Comparison of ENCODE assay signal across 27 cellular contexts in genomic region chr16:19486744-19487325, GRCh38. TPM values are rescaled to one million over a fixed set of nuclear protein-coding genes. Genes with fewer than 3 reads are reported as not detected.
DNase-seq lines count a peak whose midpoint lies in the region; ATAC-seq, FAIRE-seq and TF ChIP-seq lines count a peak whose summit lies in the region.
"Had no signal": no experiment of that assay in that cellular context is flagged by ENCODE, and none has a peak within 500 bp of the region (broad histone marks: within the 10 kb centered on the region; RNA-seq: fewer than 3 reads in every experiment).

No MANE protein-coding gene starts in this region.

- H3K36me3 ChIP-seq in Karpas-422 (ENCODE audit: insufficient read depth, low read length) (no peaks in the 10 kb centered on the region), K562 (ENCODE audit: control insufficient read depth, insufficient read depth, low read length) (no peaks in the 10 kb centered on the region; the same call in 2 of the 3 replicates), GM23248 (ENCODE audit: low read depth) (no peaks in the 10 kb centered on the region)
- H3K36me3 ChIP-seq: esophagus muscularis mucosa, right lobe of liver, spleen, uterus had no signal

- no peak for TF ChIP-seq EP300 in K562 (IDR thresholded peaks at IDR 0.05; ENCODE audit: low read length)

- H3K27ac ChIP-seq in Karpas-422 (ENCODE audit: low read length) (no peak overlapping the region), K562 (ENCODE audit: extremely low read depth, low read depth, low read length) (peak overlapping the region; percentile 55; the same call in 2 of the 3 replicates), GM23248 (no peak overlapping the region)
- H3K27ac ChIP-seq: esophagus muscularis mucosa, left lung, right lobe of liver, spleen, uterus had no signal

- H3K4me3 ChIP-seq in Karpas-422 (ENCODE audit: low read length) (no peak overlapping the region), K562 (peak overlapping the region; percentile 2; the same call in 1 of the 2 replicates), GM23248 (no peak overlapping the region)
- H3K4me3 ChIP-seq: esophagus muscularis mucosa, left lung, right lobe of liver, spleen, stomach, uterus had no signal

- no peaks in the 10 kb centered on the region for H3K9me3 ChIP-seq in Karpas-422 (ENCODE audit: low read length)
- no peaks in the 10 kb centered on the region for H3K9me3 ChIP-seq in K562 (replicated peaks; ENCODE audit: control insufficient read depth, insufficient read depth, low read depth, low read length)
- no peaks in the 10 kb centered on the region for H3K9me3 ChIP-seq in GM23248 (ENCODE audit: low read depth)
- H3K9me3 ChIP-seq: esophagus muscularis mucosa, left lung, right lobe of liver, spleen, stomach, uterus had no signal

- WGBS in K562 (ENCODE audit: insufficient coverage, low coverage, missing lambda C conversion rate) = 64% methylated on average over 10 of the region's 10 CpGs
- WGBS in GM23248 (ENCODE audit: low coverage in 1 of 2, low lambda C conversion rate in 2 of 2, missing lambda C conversion rate in 2 of 2), 2 experiments = 68 to 71% methylated on average over 10 of the region's 10 CpGs

- FAIRE-seq in K562 (lab: Jason Lieb, UNC) = no peak
- FAIRE-seq: A204.1, islet of Langerhans had no signal

- ATAC-seq in K562 (no peak), omental fat pad (ENCODE audit: low FRiP score) (peak; percentile 36), HG03469 (IDR thresholded peaks at IDR 0.05; ENCODE audit: unreplicated experiment) (no peak)
- ATAC-seq: activated CD4-positive, CD25-positive, alpha-beta regulatory T cell treated with anti-CD3 and anti-CD28 coated beads, Interleukin-2, amount 50 U/mL, for 24 hours; activated T-cell treated with anti-CD3 and anti-CD28 coated beads, Interleukin-2, amount 50 U/mL, for 72 hours; SK-N-SH treated with all-trans-retinoic acid at 6 μM for 48 hours; T-helper 17 cell had no signal

- H3F3A ChIP-seq in GM23248 (ENCODE audit: insufficient read depth) = no peaks in the 10 kb centered on the region

- BruUV-seq in K562 (replicated peaks; lab: Mats Ljungman, UMichigan) = TSS peak; percentile 71

- peaks cover 2% of the 10 kb centered on the region for H3K9me1 ChIP-seq in K562 (ENCODE audit: control insufficient read depth, insufficient read depth, low read length)

- no peaks in the 10 kb centered on the region for H3K4me1 ChIP-seq in Karpas-422 (ENCODE audit: low read length)
- H3K4me1 ChIP-seq in K562 (replicated peaks in 1 of 2; ENCODE audit: control insufficient read depth in 2 of 2, insufficient read depth in 2 of 2, low read length in 2 of 2) = peaks cover 32 to 41% of the 10 kb centered on the region in 2 experiments
- no peaks in the 10 kb centered on the region for H3K4me1 ChIP-seq in GM23248 (ENCODE audit: insufficient read depth)
- H3K4me1 ChIP-seq: esophagus muscularis mucosa, left lung, spleen, uterus had no signal

- TF ChIP-seq POLR2A in K562 (conservative IDR thresholded peaks at IDR 0.05) = no peak

- no peaks in the 10 kb centered on the region for H3K27me3 ChIP-seq in Karpas-422 (ENCODE audit: low read length)
- H3K27me3 ChIP-seq in K562 (ENCODE audit: control insufficient read depth in 2 of 2, insufficient read depth in 2 of 2, low read length in 2 of 2) = no peaks in the 10 kb centered on the region
- no peaks in the 10 kb centered on the region for H3K27me3 ChIP-seq in GM23248 (replicated peaks; ENCODE audit: insufficient read depth)
- H3K27me3 ChIP-seq: esophagus muscularis mucosa, left lung, right lobe of liver, spleen, stomach, uterus had no signal

- H3K9ac ChIP-seq in Karpas-422 (ENCODE audit: low read length) (no peak overlapping the region), K562 (ENCODE audit: insufficient read depth in 1 of 2, low read depth in 2 of 2, low read length in 2 of 2) (peak overlapping the region; percentile 18 to 55), GM23248 (no peak overlapping the region)

- peak in 1 of 3 experiments; percentile 23; a peak in 2 of 6 replicates for TF ChIP-seq CTCF in K562 (IDR thresholded peaks at IDR 0.05 in 2 of 3, conservative IDR thresholded peaks at IDR 0.05 in 1 of 3; ENCODE audit: insufficient read depth in 2 of 3, low read depth in 1 of 3, low read length in 3 of 3)
- TF ChIP-seq CTCF in omental fat pad (IDR thresholded peaks at IDR 0.05) = no peak

- H2AFZ ChIP-seq in Karpas-422 (ENCODE audit: low read length) = no peak overlapping the region
- H2AFZ ChIP-seq in K562 (ENCODE audit: low read depth, low read length) = peak overlapping the region; percentile 53; the same call in 1 of the 2 replicates
- H2AFZ ChIP-seq in GM23248 = no peak overlapping the region

- intact Hi-C loops in K562 (cut with micrococcal nuclease) = loop anchor here (10.0 kb wide), 1 partner anchor 92 kb away; no protein-coding TSS in a partner anchor

- H3K4me2 ChIP-seq in Karpas-422 (ENCODE audit: low read depth, low read length, poor library complexity, severe bottlenecking) (no peak overlapping the region), K562 (ENCODE audit: insufficient read depth, low read length) (peak overlapping the region; percentile 69), GM23248 (ENCODE audit: unreplicated experiment) (no peak overlapping the region)

- H3K9me2 ChIP-seq in Karpas-422 (replicated peaks; ENCODE audit: insufficient read depth, low read length) (no peaks in the 10 kb centered on the region), GM23248 (ENCODE audit: insufficient read depth) (no peaks in the 10 kb centered on the region)

- in situ Hi-C loops in K562 (cut with MboI) = no loop called here
- in situ Hi-C loops in GM23248 (cut with MboI) = no loop called here

- H4K20me1 ChIP-seq in Karpas-422 (ENCODE audit: insufficient read depth, low read depth, low read length) (no peaks in the 10 kb centered on the region), K562 (replicated peaks; ENCODE audit: control insufficient read depth, insufficient read depth, low read length) (no peaks in the 10 kb centered on the region), GM23248 (ENCODE audit: insufficient read depth) (no peaks in the 10 kb centered on the region)

- CTCF ChIA-PET in K562 (lab: Yijun Ruan, JAX; ENCODE audit: low intra/inter-chr PET ratio) = no interaction called here

- TF ChIP-seq RAD21 in K562 (CRISPR knock-in tag; conservative IDR thresholded peaks at IDR 0.05 in 1 of 2, IDR thresholded peaks at IDR 0.05 in 1 of 2) = no peak; a peak in 1 of 4 replicates

- DNase-seq in DMS53 (lab: John Stamatoyannopoulos, UW) = peak; percentile 8
- no peak for DNase-seq in DMS53 treated with DMSO at 0.1 percent for 48 hours (lab: John Stamatoyannopoulos, UW; ENCODE audit: unreplicated experiment)
- peak; percentile 47 for DNase-seq in Karpas-422
- DNase-seq in K562 (ENCODE audit: extremely low read depth in 1 of 4, low spot score in 3 of 4) = peak in 3 of 4 experiments; percentile 14 to 27 (median 22)
- no peak for DNase-seq in omental fat pad (ENCODE audit: low spot score)
- no peak for DNase-seq in GM23248
- DNase-seq in activated CD4-positive, alpha-beta T cell treated with anti-CD3 and anti-CD28 coated beads, Interleukin-2, amount 50 U/mL, for 4 hours = no peak
- DNase-seq: activated CD4-positive, alpha-beta T cell treated with anti-CD3 and anti-CD28 coated beads, Interleukin-2, amount 50 U/mL, for 48 hours; activated naive CD4-positive, alpha-beta T cell treated with Interleukin-2 at 50 U/mL for 16 hours; activated T-cell treated with anti-CD3 and anti-CD28 coated beads, Interleukin-2, amount 50 U/mL, for 72 hours; central memory CD4-positive, alpha-beta T cell; DMS79; foreskin fibroblast; head of caudate nucleus; left lung; NCI-H1694; right lobe of liver; spleen; stomach; T-helper 17 cell; uterus had no signal

- no peaks in the 10 kb centered on the region for H3K79me2 ChIP-seq in Karpas-422 (ENCODE audit: low read length)
- H3K79me2 ChIP-seq in K562 (ENCODE audit: control insufficient read depth, insufficient read depth, low read length) = peaks cover 7% of the 10 kb centered on the region; the same call in 1 of the 3 replicates
- H3K79me2 ChIP-seq in GM23248 (ENCODE audit: insufficient read depth) = no peaks in the 10 kb centered on the region

- POLR2A ChIA-PET in K562 (lab: Yijun Ruan, JAX) = interaction anchor here (0.5 to 0.8 kb wide), 2 partner anchors 217 to 377 kb away, joined by 3 read pairs; no protein-coding TSS in a partner anchor

RNA-seq across cellular contexts. Expression of gene GDE1, which starts 35.1 kb away (rescaled TPM):
- 38.0 and 40.6 TPM in 2 replicates for total RNA-seq in Karpas-422 (2014; rRNA removed; shearing (Covaris generic); ENCODE audit: low replicate concordance)
- total RNA-seq in K562 (2011; cell fraction: chromatin; rRNA removed; ENCODE audit: low replicate concordance) = 21.1 and 36.6 TPM in 2 replicates
- 20.9 and 25.5 TPM in 2 replicates for total RNA-seq in K562 (2011; cell fraction: nucleolus; rRNA removed)
- total RNA-seq in K562 (2011; cell fraction: nucleoplasm; rRNA removed) = 31.8 and 53.7 TPM in 2 replicates
- total RNA-seq in K562 (2014; rRNA removed) = 22.3 and 25.5 TPM in 2 replicates
- 36.5 and 40.5 TPM in 2 replicates for total RNA-seq in K562 (2014; rRNA removed; fragmentation: Illumina TruSeq; extraction: Trizol)
- 18.2 and 20.8 TPM in 2 replicates for total RNA-seq in K562 (2015; rRNA removed; fragmentation: Illumina TruSeq; extraction: Trizol)
- total RNA-seq in K562 (2021) = 34.0 and 36.6 TPM in 2 replicates
- 27.6 and 33.5 TPM in 2 replicates for polyA plus RNA-seq in K562 (2011; rRNA removed)
- 20.2 and 25.3 TPM in 2 replicates for polyA plus RNA-seq in K562 (2011; cell fraction: cytosol; rRNA removed)
- polyA plus RNA-seq in K562 (2011; cell fraction: nucleus; rRNA removed) = 7.0 and 10.0 TPM in 2 replicates
- 31.1 and 35.2 TPM in 2 replicates for polyA plus RNA-seq in K562 (2012)
- polyA plus RNA-seq in K562 (2014; fragmentation: Illumina TruSeq; extraction: Trizol) = 32.5 and 35.5 TPM in 2 replicates
- 10 to 100 TPM; 18.8 to 21.7 TPM for polyA plus RNA-seq in K562 (2014; fragmentation: Nextera tagmentation; extraction: Ambion mirVana)
- polyA plus RNA-seq in K562 (2014; rRNA removed) = 21.7 and 26.4 TPM in 2 replicates
- 30.4 and 32.6 TPM in 2 replicates for polyA minus RNA-seq in K562 (2011; rRNA and poly(A)+ RNA removed)
- polyA minus RNA-seq in K562 (2011; cell fraction: cytosol; rRNA and poly(A)+ RNA removed) = 13.1 and 13.2 TPM in 2 replicates
- polyA minus RNA-seq in K562 (2011; cell fraction: nucleus; rRNA and poly(A)+ RNA removed) = 6.9 and 16.7 TPM in 2 replicates
- total RNA-seq in omental fat pad = 10 to 100 TPM; 38.7 to 68.0 (median 49.8) TPM
- 77.1 and 85.0 TPM in 2 replicates for total RNA-seq in GM23248 (2014; rRNA removed; shearing (Covaris generic))
- 55.1 and 58.2 TPM in 2 replicates for polyA plus RNA-seq in GM23248 (2016; fragmentation: Nextera tagmentation; extraction: Ambion mirVana)

RNA-seq across cellular contexts. Expression of gene CCP110, which starts 36.9 kb away (rescaled TPM):
- total RNA-seq in Karpas-422 (2014; rRNA removed; shearing (Covaris generic); ENCODE audit: low replicate concordance) = 16.0 and 30.1 TPM in 2 replicates
- total RNA-seq in K562 (2011; cell fraction: chromatin; rRNA removed; ENCODE audit: low replicate concordance) = 14.0 and 52.4 TPM in 2 replicates
- total RNA-seq in K562 (2011; cell fraction: nucleolus; rRNA removed) = 7.0 and 8.6 TPM in 2 replicates
- 25.3 and 45.2 TPM in 2 replicates for total RNA-seq in K562 (2011; cell fraction: nucleoplasm; rRNA removed)
- total RNA-seq in K562 (2014; rRNA removed) = 10.1 and 10.3 TPM in 2 replicates
- 14.3 and 15.4 TPM in 2 replicates for total RNA-seq in K562 (2014; rRNA removed; fragmentation: Illumina TruSeq; extraction: Trizol)
- total RNA-seq in K562 (2015; rRNA removed; fragmentation: Illumina TruSeq; extraction: Trizol) = 11.9 and 14.1 TPM in 2 replicates
- 12.1 and 12.3 TPM in 2 replicates for total RNA-seq in K562 (2021)
- polyA plus RNA-seq in K562 (2011; rRNA removed) = 12.1 and 14.8 TPM in 2 replicates
- polyA plus RNA-seq in K562 (2011; cell fraction: cytosol; rRNA removed) = 1.7 and 4.9 TPM in 2 replicates
- 10.1 and 11.1 TPM in 2 replicates for polyA plus RNA-seq in K562 (2011; cell fraction: nucleus; rRNA removed)
- 9.6 and 11.8 TPM in 2 replicates for polyA plus RNA-seq in K562 (2012)
- polyA plus RNA-seq in K562 (2014; fragmentation: Illumina TruSeq; extraction: Trizol) = 12.7 and 16.1 TPM in 2 replicates
- polyA plus RNA-seq in K562 (2014; fragmentation: Nextera tagmentation; extraction: Ambion mirVana) = 1 to 10 TPM; 3.5 to 4.4 TPM
- polyA plus RNA-seq in K562 (2014; rRNA removed) = 9.3 and 9.5 TPM in 2 replicates
- polyA minus RNA-seq in K562 (2011; rRNA and poly(A)+ RNA removed) = 13.5 and 18.5 TPM in 2 replicates
- polyA minus RNA-seq in K562 (2011; cell fraction: cytosol; rRNA and poly(A)+ RNA removed) = 7.8 and 8.6 TPM in 2 replicates
- 10.4 and 17.3 TPM in 2 replicates for polyA minus RNA-seq in K562 (2011; cell fraction: nucleus; rRNA and poly(A)+ RNA removed)
- 10 to 100 TPM in 3 of 4 donors, 1 to 10 TPM in 1; 8.9 to 18.8 (median 14.3) TPM for total RNA-seq in omental fat pad
- 6.8 and 8.5 TPM in 2 replicates for total RNA-seq in GM23248 (2014; rRNA removed; shearing (Covaris generic))
- polyA plus RNA-seq in GM23248 (2016; fragmentation: Nextera tagmentation; extraction: Ambion mirVana) = 7.4 and 9.0 TPM in 2 replicates

Comparison
In these comparisons a context has a peak if more than half of its experiments do, and no peak if none do; other contexts are left out.
1. DNase-seq: peak in DMS53 (single experiment), Karpas-422 (single experiment) and K562 (3 of 4); none in DMS53 treated with DMSO at 0.1 percent for 48 hours (single experiment), omental fat pad (single experiment), GM23248 (single experiment) and activated CD4-positive, alpha-beta T cell treated with anti-CD3 and anti-CD28 coated beads, Interleukin-2, amount 50 U/mL, for 4 hours (0 of 2).
2. H3K9ac ChIP-seq: peak in K562 (2 of 2); none in Karpas-422 (single experiment) and GM23248 (single experiment).